Comparison of ENCODE assay signal across 24 cellular contexts in the genomic region with DNA sequence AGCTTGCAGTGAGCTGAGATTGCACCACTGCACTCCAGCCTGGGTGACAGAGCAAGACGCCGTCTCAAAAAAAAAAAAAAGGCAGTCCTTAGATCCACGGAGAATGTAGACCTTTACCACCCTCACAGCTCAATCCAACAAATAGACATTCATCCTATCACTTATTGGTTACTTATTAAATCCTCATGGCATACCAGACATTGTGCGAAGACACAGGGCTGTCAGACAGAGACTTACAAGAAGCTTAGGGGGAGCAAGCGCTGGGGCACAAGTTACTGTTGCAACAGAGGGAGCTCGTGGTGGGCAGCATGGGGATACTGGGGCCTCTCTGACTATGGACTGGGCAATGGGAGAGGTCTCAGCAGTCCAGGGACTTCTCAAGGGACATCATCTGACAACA.
DNase-seq lines count a peak whose midpoint lies in the region; ATAC-seq, FAIRE-seq and TF ChIP-seq lines count a peak whose summit lies in the region.
"Had no signal": no experiment of that assay in that cellular context is flagged by ENCODE, and none has a peak within 500 bp of the region (broad histone marks: within the 10 kb centered on the region; RNA-seq: fewer than 3 reads in every experiment).

No MANE protein-coding gene starts in this region.

- no peak overlapping the region for H2AFZ ChIP-seq in astrocyte (ENCODE audit: low read depth, low read length)
- H2AFZ ChIP-seq: GM23248 had no signal

- POLR2A ChIA-PET in Caco-2 (lab: Charles Lee), result interaction anchor here (0.6 to 1.3 kb wide), 8 partner anchors 42 to 106 kb away, joined by 3 to 8 read pairs (median 4); a partner anchor contains a TSS

- H3K27me3 Mint-ChIP-seq in Caco-2 (ENCODE audit: insufficient read depth, unreplicated experiment), result no peaks in the 10 kb centered on the region
- H3K27me3 Mint-ChIP-seq in astrocyte (ENCODE audit: low read depth, unreplicated experiment), result no peaks in the 10 kb centered on the region

- H3K9me3 ChIP-seq in Caco-2 (no peaks in the 10 kb centered on the region), astrocyte (ENCODE audit: insufficient read depth, low read depth, low read length) (no peaks in the 10 kb centered on the region), small intestine (ENCODE audit: control insufficient read depth, low read depth) (no peaks in the 10 kb centered on the region)
- H3K9me3 ChIP-seq: Peyer's patch, SJCRH30 had no signal

- H3K27ac ChIP-seq in astrocyte (ENCODE audit: low read depth, low read length) (no peak overlapping the region), small intestine (ENCODE audit: low read depth in 1 of 2, low read length in 1 of 2) (no peak overlapping the region)
- H3K27ac ChIP-seq: GM23248, Peyer's patch, SJCRH30 had no signal

- H3K4me3 Mint-ChIP-seq in Caco-2 (ENCODE audit: unreplicated experiment) (peak overlapping the region; percentile 66), astrocyte (ENCODE audit: unreplicated experiment) (no peak overlapping the region)
- H3K4me3 Mint-ChIP-seq: CD8-positive, alpha-beta T cell; H9; HFFc6 had no signal

- 34 to 74% (median 34%) methylated on average over 6 of the region's 6 CpGs for WGBS in small intestine, 3 donors

- no peaks in the 10 kb centered on the region; the same call in 1 of the 2 replicates for H3K36me3 ChIP-seq in Caco-2 (ENCODE audit: control insufficient read depth, insufficient read depth, low read length)
- H3K36me3 ChIP-seq in astrocyte (ENCODE audit: insufficient read depth, low read length), result no peaks in the 10 kb centered on the region
- no peaks in the 10 kb centered on the region for H3K36me3 ChIP-seq in small intestine (ENCODE audit: control insufficient read depth in 2 of 2, insufficient read depth in 2 of 2, low read length in 2 of 2)
- H3K36me3 ChIP-seq: Peyer's patch, SJCRH30 had no signal

- no TSS peak for BruUV-seq in Caco-2 (replicated peaks; lab: Mats Ljungman, UMichigan)

- H3K9me3 Mint-ChIP-seq in Caco-2 (ENCODE audit: unreplicated experiment) (peaks cover 8% of the 10 kb centered on the region), astrocyte (ENCODE audit: unreplicated experiment) (peaks cover 4% of the 10 kb centered on the region)
- H3K9me3 Mint-ChIP-seq: CD8-positive, alpha-beta T cell; H9; HFFc6 had no signal

- no peak for ATAC-seq in GM18907 (IDR thresholded peaks at IDR 0.05; ENCODE audit: unreplicated experiment)
- ATAC-seq: CD8-positive, alpha-beta T cell; K562 had no signal

- H3K4me2 ChIP-seq in astrocyte (ENCODE audit: low read length), result no peak overlapping the region

- H3K4me1 Mint-ChIP-seq in Caco-2 (ENCODE audit: low read depth, unreplicated experiment), result peaks cover 48% of the 10 kb centered on the region
- peaks cover 40% of the 10 kb centered on the region for H3K4me1 Mint-ChIP-seq in astrocyte (ENCODE audit: low read depth, unreplicated experiment)

- no peaks in the 10 kb centered on the region for H3K79me2 ChIP-seq in astrocyte (ENCODE audit: insufficient read depth, low read length)

- intact Hi-C loops in Caco-2 (cut with micrococcal nuclease; ENCODE audit: unreplicated experiment), result loop anchor here (1.0 to 5.0 kb wide), 4 partner anchors 59 to 113 kb away; no protein-coding TSS in a partner anchor

- CTCF ChIA-PET in Caco-2 (lab: Charles Lee), result interaction anchor here (0.6 to 1.8 kb wide), 8 partner anchors 10 to 274 kb away, joined by 3 to 5 read pairs (median 4); no protein-coding TSS in a partner anchor

- no peak for FAIRE-seq in astrocyte (lab: Jason Lieb, UNC)
- FAIRE-seq in small intestine (lab: Jason Lieb, UNC), result no peak
- FAIRE-seq: D721Med, K562 had no signal

- H3K36me3 Mint-ChIP-seq in Caco-2 (ENCODE audit: insufficient read depth, unreplicated experiment) (peaks cover 14% of the 10 kb centered on the region), astrocyte (ENCODE audit: low read depth, unreplicated experiment) (no peaks in the 10 kb centered on the region)
- H3K36me3 Mint-ChIP-seq: CD8-positive, alpha-beta T cell had no signal

- H3K27me3 ChIP-seq in Caco-2 (replicated peaks; ENCODE audit: control insufficient read depth, insufficient read depth, low read length) (no peaks in the 10 kb centered on the region), astrocyte (ENCODE audit: insufficient read depth, low read length) (no peaks in the 10 kb centered on the region), small intestine (ENCODE audit: control insufficient read depth in 2 of 2, insufficient read depth in 2 of 2, low read length in 2 of 2) (no peaks in the 10 kb centered on the region)
- H3K27me3 ChIP-seq: Peyer's patch, SJCRH30 had no signal

- H3K4me1 ChIP-seq in Caco-2, result peaks cover 62% of the 10 kb centered on the region
- H3K4me1 ChIP-seq in astrocyte (ENCODE audit: insufficient read depth, low read length), result peaks cover 11% of the 10 kb centered on the region
- peaks cover 0 to 2% of the 10 kb centered on the region in 2 donors for H3K4me1 ChIP-seq in small intestine (ENCODE audit: control insufficient read depth in 2 of 2, insufficient read depth in 1 of 2, low read depth in 1 of 2, low read length in 1 of 2)
- H3K4me1 ChIP-seq: SJCRH30 had no signal

- H3K9ac ChIP-seq in astrocyte (ENCODE audit: low read length), result no peak overlapping the region
- H3K9ac ChIP-seq: GM23248 had no signal

- H4K20me1 ChIP-seq in astrocyte (ENCODE audit: insufficient read depth, low read length), result no peaks in the 10 kb centered on the region

- no peak overlapping the region for H3K4me3 ChIP-seq in Caco-2 (ENCODE audit: low read depth, low read length)
- no peak overlapping the region for H3K4me3 ChIP-seq in astrocyte (ENCODE audit: insufficient read depth, low read depth, low read length)
- no peak overlapping the region for H3K4me3 ChIP-seq in small intestine (ENCODE audit: low read depth in 1 of 2, low read length in 2 of 2)
- H3K4me3 ChIP-seq: GM23248, K562, Peyer's patch, SJCRH30 had no signal

- no peak for TF ChIP-seq CTCF in Caco-2 (IDR thresholded peaks at IDR 0.05; ENCODE audit: insufficient read depth in 1 of 2, low read depth in 1 of 2, low read length in 1 of 2, severe bottlenecking in 1 of 2, unreplicated experiment in 1 of 2)
- TF ChIP-seq CTCF in astrocyte (IDR thresholded peaks at IDR 0.05; ENCODE audit: insufficient read depth, low read depth, low read length), result no peak

- H3K27ac Mint-ChIP-seq in Caco-2 (ENCODE audit: unreplicated experiment), result peak overlapping the region; percentile 97
- peak overlapping the region; percentile 89 for H3K27ac Mint-ChIP-seq in astrocyte (ENCODE audit: unreplicated experiment)
- H3K27ac Mint-ChIP-seq: CD8-positive, alpha-beta T cell; H9; HFFc6 had no signal

- peak; percentile 83 to 87 for DNase-seq in Caco-2
- no peak for DNase-seq in astrocyte (ENCODE audit: low read depth)
- peak; percentile 90 for DNase-seq in kidney tubule cell (ENCODE audit: low spot score)
- peak; percentile 51 for DNase-seq in small intestine
- DNase-seq in Kasumi-1 (lab: John Stamatoyannopoulos, UW), result no peak
- no peak for DNase-seq in globus pallidus (ENCODE audit: low spot score)
- DNase-seq: C1 segment of cervical spinal cord; CD8-positive, alpha-beta T cell; DMS53; EL; GM23248; H9; HFFc6; NCI-H1092 treated with DMSO at 0.1 percent for 48 hours; NCI-H146; NCI-H2029; NCI-H226; NCI-H510A treated with DMSO at 0.1 percent for 48 hours; NCI-H748 treated with DMSO at 0.1 percent for 48 hours; Peyer's patch; SJCRH30 had no signal

Comparison
In these comparisons a context has a peak if more than half of its experiments do, and no peak if none do; other contexts are left out.
1. DNase-seq: peak in Caco-2 (2 of 2), kidney tubule cell (single experiment) and small intestine (single experiment); none in astrocyte (single experiment), Kasumi-1 (0 of 2) and globus pallidus (single experiment).